1 cellular context compared by ENCODE assay signal in genomic region chr15:95988574-95988887, GRCh38.
TF ChIP-seq lines count a peak whose summit lies in the region.

No MANE protein-coding gene starts in this region.

TF ChIP-seq in GM12878, 131 proteins besides CTCF, POLR2A, EP300 and RAD21 (continued from another document):
- no peak for TF ChIP-seq PRDM15 (CRISPR knock-in tag; IDR thresholded peaks at IDR 0.05)
- no peak for TF ChIP-seq BRCA1 (IDR thresholded peaks at IDR 0.05; ENCODE audit: low read depth, low read length)
- TF ChIP-seq SUZ12 (IDR thresholded peaks at IDR 0.05; ENCODE audit: unreplicated experiment): no peak
- peak; percentile 63 for TF ChIP-seq NR2F1 (conservative IDR thresholded peaks at IDR 0.05)
- TF ChIP-seq SKIL (IDR thresholded peaks at IDR 0.05; ENCODE audit: low read depth, poor library complexity, severe bottlenecking): no peak
- peak; percentile 45; the same call in 1 of the 2 replicates for TF ChIP-seq IKZF1 (conservative IDR thresholded peaks at IDR 0.05)
- peak; percentile 63; the same call in 1 of the 2 replicates for TF ChIP-seq ZNF687 (IDR thresholded peaks at IDR 0.05)
- no peak for TF ChIP-seq E2F8 (IDR thresholded peaks at IDR 0.05; ENCODE audit: low read depth, partially characterized antibody)
- no peak for TF ChIP-seq BACH1 (IDR thresholded peaks at IDR 0.05; ENCODE audit: borderline replicate concordance)
- no peak for TF ChIP-seq EGR1 (IDR thresholded peaks at IDR 0.05; ENCODE audit: borderline replicate concordance in 1 of 2, low read depth in 2 of 2, low read length in 2 of 2)
- TF ChIP-seq NFIC (IDR thresholded peaks at IDR 0.05; ENCODE audit: low read depth, low read length): no peak
- no peak for TF ChIP-seq ATF7 (IDR thresholded peaks at IDR 0.05; ENCODE audit: low read depth)
- TF ChIP-seq ETV6 (conservative IDR thresholded peaks at IDR 0.05 in 1 of 2, IDR thresholded peaks at IDR 0.05 in 1 of 2; ENCODE audit: borderline replicate concordance in 1 of 2, low read depth in 1 of 2): peak in 1 of 2 experiments; percentile 7; a peak in 1 of 4 replicates
